In genomic region chr10:79779992-79780391, GRCh38 we compare ENCODE assay signal across 2 cellular contexts. TPM values are rescaled to one million over a fixed set of nuclear protein-coding genes. Genes with fewer than 3 reads are reported as not detected.
"Had no signal": no experiment of that assay in that cellular context is flagged by ENCODE, and none has a peak within 500 bp of the region (broad histone marks: within the 10 kb centered on the region; RNA-seq: fewer than 3 reads in every experiment).

No MANE protein-coding gene starts in this region.

RNA-seq across cellular contexts. Expression of gene NUTM2E, which starts 46.5 kb away (rescaled TPM):
- total RNA-seq: PC-3, Right ventricle myocardium superior had no signal
